16 cellular contexts compared by ENCODE assay signal in the genomic region with DNA sequence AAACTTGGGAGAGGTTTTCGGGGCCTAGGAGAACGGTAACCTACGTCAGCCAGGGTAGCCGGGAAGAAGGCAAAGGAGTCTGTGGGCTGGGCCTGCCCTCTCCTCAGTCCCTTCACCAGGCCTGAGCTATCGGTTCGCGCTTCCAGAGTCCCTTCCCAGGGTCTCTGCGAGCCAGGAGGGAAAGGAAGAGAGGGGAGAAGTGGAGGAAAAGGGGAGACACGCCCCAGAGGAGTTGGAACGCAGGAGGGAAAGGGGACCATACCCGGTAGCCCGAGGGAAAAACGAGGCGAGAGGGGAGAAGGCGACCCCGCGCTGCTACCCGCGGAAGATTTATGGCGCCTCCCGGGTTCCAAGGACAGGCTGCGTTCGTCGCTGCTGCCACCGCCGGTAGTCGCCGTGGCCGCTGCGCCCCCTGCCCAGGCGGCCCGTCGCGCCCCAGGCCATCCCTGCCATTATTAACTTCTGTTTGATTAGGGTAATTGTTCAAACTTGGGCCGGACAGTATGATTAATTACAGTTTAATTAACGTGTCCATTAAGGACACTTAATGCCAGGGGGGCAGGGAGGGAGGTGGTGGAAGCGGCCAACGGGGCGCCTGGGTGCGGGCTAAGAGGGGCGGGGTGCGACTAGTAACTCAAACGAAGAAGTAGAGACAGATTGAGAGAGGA. TPM values are rescaled to one million over a fixed set of nuclear protein-coding genes. Genes with fewer than 3 reads are reported as not detected.
DNase-seq lines count a peak whose midpoint lies in the region; ATAC-seq and TF ChIP-seq lines count a peak whose summit lies in the region.
"Had no signal": no experiment of that assay in that cellular context is flagged by ENCODE, and none has a peak within 500 bp of the region (broad histone marks: within the 10 kb centered on the region; RNA-seq: fewer than 3 reads in every experiment).

No MANE protein-coding gene starts in this region.

- peak; percentile 48 for DNase-seq in Right ventricle myocardium inferior (ENCODE audit: missing footprints)
- no peak for DNase-seq in right atrium auricular region (ENCODE audit: low spot score)
- peak; percentile 51 for DNase-seq in RWPE2 (ENCODE audit: low spot score)
- no peak for DNase-seq in mesothelial cell of epicardium (ENCODE audit: low spot score in 2 of 2, unreplicated experiment in 2 of 2)
- no peak for DNase-seq in SIG-M5 treated with dmso at 0.1 percent for 504 hours (lab: John Stamatoyannopoulos, UW; ENCODE audit: unreplicated experiment)
- DNase-seq: C1 segment of cervical spinal cord; NCI-H2029 treated with DMSO at 0.1 percent for 48 hours; stimulated activated CD4-positive, alpha-beta T cell treated with anti-CD3 and anti-CD28 coated beads, Interleukin-4, amount 100 ng/mL, for 24 hours had no signal

- H3K36me3 Mint-ChIP-seq in mesothelial cell of epicardium = no peaks in the 10 kb centered on the region

- H3K27ac Mint-ChIP-seq in mesothelial cell of epicardium = no peak overlapping the region

- ATAC-seq in Right ventricle myocardium inferior (no peak), RWPE2 (ENCODE audit: low read depth) (no peak), HG02678 (IDR thresholded peaks at IDR 0.05; ENCODE audit: unreplicated experiment) (no peak), GM18520 (IDR thresholded peaks at IDR 0.05; ENCODE audit: unreplicated experiment) (no peak), HG03108 (IDR thresholded peaks at IDR 0.05; ENCODE audit: unreplicated experiment) (no peak)
- ATAC-seq: activated naive CD4-positive, alpha-beta T cell treated with anti-CD3 and anti-CD28 coated beads, Interleukin-2, amount 50 U/mL, for 72 hours had no signal

- peaks cover 62 to 75% of the 10 kb centered on the region in 2 donors for H3K27me3 ChIP-seq in right atrium auricular region
- peaks cover 94% of the 10 kb centered on the region for H3K27me3 ChIP-seq in RWPE2 (ENCODE audit: insufficient read depth, poor library complexity, severe bottlenecking)

- peak overlapping the region; percentile 34 for H3K4me3 Mint-ChIP-seq in mesothelial cell of epicardium

- intact Hi-C loops in Right ventricle myocardium inferior (cut with DNase I) = no loop called here

- H3K27ac ChIP-seq in right atrium auricular region = no peak overlapping the region
- no peak overlapping the region for H3K27ac ChIP-seq in RWPE2 (ENCODE audit: poor library complexity, severe bottlenecking)
- H3K27ac ChIP-seq: KMS-11, SK-N-MC had no signal

- H3K36me3 ChIP-seq in right atrium auricular region = no peaks in the 10 kb centered on the region
- H3K36me3 ChIP-seq in RWPE2 (ENCODE audit: low read depth) = no peaks in the 10 kb centered on the region

- H3K4me3 ChIP-seq in right atrium auricular region (no peak overlapping the region), RWPE2 (ENCODE audit: severe bottlenecking) (no peak overlapping the region)
- H3K4me3 ChIP-seq: SK-N-MC had no signal

- peaks cover 27% of the 10 kb centered on the region for H3K4me1 Mint-ChIP-seq in mesothelial cell of epicardium

- H3K4me1 ChIP-seq in right atrium auricular region = peaks cover 0 to 59% of the 10 kb centered on the region in 2 donors
- no peaks in the 10 kb centered on the region for H3K4me1 ChIP-seq in RWPE2 (ENCODE audit: insufficient read depth, poor library complexity, severe bottlenecking)

- H3K27me3 Mint-ChIP-seq in mesothelial cell of epicardium (ENCODE audit: low read depth) = peaks cover 91% of the 10 kb centered on the region

- peaks cover 3% of the 10 kb centered on the region for H3K9me3 Mint-ChIP-seq in mesothelial cell of epicardium
- H3K9me3 Mint-ChIP-seq: activated naive CD4-positive, alpha-beta T cell treated with anti-CD3 and anti-CD28 coated beads, Interleukin-2, amount 50 U/mL, for 72 hours had no signal

- H3K9me3 ChIP-seq in right atrium auricular region = peaks cover 0 to 1% of the 10 kb centered on the region in 2 donors
- H3K9me3 ChIP-seq in RWPE2 (ENCODE audit: severe bottlenecking) = no peaks in the 10 kb centered on the region

- no peak for TF ChIP-seq CTCF in right atrium auricular region (IDR thresholded peaks at IDR 0.05)
- TF ChIP-seq CTCF in RWPE2 (IDR thresholded peaks at IDR 0.05; ENCODE audit: poor library complexity, severe bottlenecking) = no peak
- no peak for TF ChIP-seq CTCF in mesothelial cell of epicardium (IDR thresholded peaks at IDR 0.05; ENCODE audit: unreplicated experiment)

RNA-seq across cellular contexts. Expression of a gene that starts 3.4 kb away (rescaled TPM):
- not detected for total RNA-seq in Right ventricle myocardium inferior
- total RNA-seq in right atrium auricular region = under 1 TPM in 1 of 2 donors, not detected in 1; 0.12 TPM
- total RNA-seq in mesothelial cell of epicardium = 0.89 to 1.1 TPM (median 1.1 TPM) in 3 replicates

RNA-seq across cellular contexts. Expression of a gene that starts 17.9 kb away (rescaled TPM):
- total RNA-seq in Right ventricle myocardium inferior = not detected
- not detected for total RNA-seq in right atrium auricular region
- not detected in 3 replicates for total RNA-seq in mesothelial cell of epicardium
- total RNA-seq: activated naive CD4-positive, alpha-beta T cell treated with anti-CD3 and anti-CD28 coated beads, Interleukin-2, amount 50 U/mL, for 72 hours; mesenteric fat pad; renal cortical epithelial cell had no signal

Comparison
In these comparisons a context has a peak if more than half of its experiments do, and no peak if none do; other contexts are left out.
1. DNase-seq: peak in Right ventricle myocardium inferior (single experiment) and RWPE2 (single experiment); none in right atrium auricular region (single experiment), mesothelial cell of epicardium (0 of 2) and SIG-M5 treated with dmso at 0.1 percent for 504 hours (single experiment).